2 cellular contexts compared by ENCODE assay signal in genomic region chr1:214660190-214660589, GRCh38.
TF ChIP-seq lines count a peak whose summit lies in the region.

No MANE protein-coding gene starts in this region.

TF ChIP-seq in HepG2, 621 proteins besides CTCF, POLR2A, EP300 and RAD21:
- peak; percentile 72 for TF ChIP-seq LCORL (IDR thresholded peaks at IDR 0.05)
- no peak for TF ChIP-seq LCORL (CRISPR knock-in tag; IDR thresholded peaks at IDR 0.05)
- TF ChIP-seq ELF3 (CRISPR knock-in tag; IDR thresholded peaks at IDR 0.05) = no peak

TF ChIP-seq in Ishikawa, 13 proteins besides CTCF, POLR2A, EP300 and RAD21:
- TF ChIP-seq MAX (IDR thresholded peaks at IDR 0.05) = no peak
- peak; percentile 20; the same call in 1 of the 2 replicates for TF ChIP-seq NFIC (IDR thresholded peaks at IDR 0.05)
